ENCODE assay signal across 9 cellular contexts in the genomic region with DNA sequence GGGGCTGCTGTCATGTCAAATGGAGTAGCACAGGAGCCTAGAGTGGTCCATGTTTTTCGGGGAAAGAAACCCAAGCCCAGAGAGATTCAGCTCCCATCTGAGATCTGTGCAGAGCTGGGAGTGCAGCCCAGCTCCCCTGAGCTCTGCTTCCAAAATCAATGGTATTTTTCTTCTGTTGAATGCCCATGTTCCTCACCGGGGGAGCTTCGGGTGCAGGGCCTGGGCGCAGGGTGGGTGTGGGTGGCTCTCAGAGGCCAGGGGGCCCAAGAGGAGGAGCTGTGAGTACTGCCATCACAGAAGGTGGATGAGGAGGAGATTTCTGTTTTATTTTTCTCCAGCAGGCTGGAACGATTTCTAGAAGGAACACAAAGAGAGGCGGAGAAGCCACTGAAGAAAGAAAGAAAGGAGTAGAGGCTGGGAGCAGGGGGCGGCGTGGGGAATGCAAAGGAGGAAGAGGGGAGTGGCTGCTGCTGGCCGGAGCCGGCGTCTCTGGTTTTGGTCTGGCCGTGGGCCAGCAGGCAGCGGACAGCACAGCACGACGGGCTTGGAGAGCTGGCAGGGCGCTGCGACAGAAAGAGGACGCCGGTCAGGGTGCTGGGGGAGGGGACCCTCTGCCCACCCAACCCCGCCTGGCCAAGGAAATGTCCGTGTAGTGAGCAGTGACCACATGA.
DNase-seq lines count a peak whose midpoint lies in the region; ATAC-seq, FAIRE-seq and TF ChIP-seq lines count a peak whose summit lies in the region.
"Had no signal": no experiment of that assay in that cellular context is flagged by ENCODE, and none has a peak within 500 bp of the region (broad histone marks: within the 10 kb centered on the region; RNA-seq: fewer than 3 reads in every experiment).

No MANE protein-coding gene starts in this region.

- H3K27ac ChIP-seq in spleen: peak overlapping the region in 5 of 8 donors; percentile 9 to 43 (median 30)

- H3K36me3 Mint-ChIP-seq in immature natural killer cell: peaks cover 0 to 7% (median 0%) of the 10 kb centered on the region in 3 donors

- no peak overlapping the region for H3K27ac Mint-ChIP-seq in immature natural killer cell

- in situ Hi-C loops in astrocyte of the cerebellum (cut with HindIII; ENCODE audit: low sequenced_read_pairs): no loop called here

- FAIRE-seq in GM12891 (lab: Jason Lieb, UNC): no peak
- FAIRE-seq: keratinocyte had no signal

- TF ChIP-seq CTCF in astrocyte of the cerebellum (IDR thresholded peaks at IDR 0.05; ENCODE audit: low read depth, low read length, missing control alignments) (no peak), spleen (IDR thresholded peaks at IDR 0.05 in 8 of 11, conservative IDR thresholded peaks at IDR 0.05 in 3 of 11) (no peak)

- ATAC-seq in HG03095 (IDR thresholded peaks at IDR 0.05; ENCODE audit: unreplicated experiment): no peak

- DNase-seq in HCEC 1CT: peak; percentile 27
- no peak for DNase-seq in astrocyte of the cerebellum (ENCODE audit: low read depth)
- peak; percentile 36 for DNase-seq in inferior parietal cortex (ENCODE audit: extremely low spot score)
- DNase-seq in spleen: no peak
- DNase-seq in iPS-NIHi7 (ENCODE audit: extremely low spot score): no peak
- no peak for DNase-seq in immature natural killer cell
- no peak for DNase-seq in GM12891 (ENCODE audit: insufficient read length, low spot score)

- H3K4me3 ChIP-seq in astrocyte of the cerebellum (ENCODE audit: low read depth, low read length) (peak overlapping the region; percentile 19), spleen (peak overlapping the region in 2 of 8 donors; percentile 4 to 38)

- H3K4me1 ChIP-seq in spleen: peaks cover 8 to 24% (median 14%) of the 10 kb centered on the region in 6 donors

- H3K27me3 Mint-ChIP-seq in immature natural killer cell (ENCODE audit: low read depth in 3 of 3): peaks cover 2 to 6% (median 5%) of the 10 kb centered on the region in 3 donors

- 14 to 42% (median 21%) methylated on average over 21 of the region's 21 CpGs for WGBS in spleen, 5 donors

- H3K36me3 ChIP-seq in spleen: no peaks in the 10 kb centered on the region

- H3K4me3 Mint-ChIP-seq in immature natural killer cell: peak overlapping the region in 1 of 5 donors; percentile 13

- peaks cover 0 to 14% (median 0%) of the 10 kb centered on the region in 7 donors for H3K27me3 ChIP-seq in spleen (replicated peaks in 1 of 7)

- H3K4me1 Mint-ChIP-seq in immature natural killer cell: peaks cover 0 to 6% of the 10 kb centered on the region in 2 donors

- H3K9me3 ChIP-seq in spleen: peaks cover 0 to 3% (median 0%) of the 10 kb centered on the region in 8 donors

- intact Hi-C loops in spleen (cut with DNase I; ENCODE audit: low total_unique reads): no loop called here

- peaks cover 0 to 3% (median 0%) of the 10 kb centered on the region in 6 donors for H3K9me3 Mint-ChIP-seq in immature natural killer cell

- no peak for TF ChIP-seq POLR2A in spleen (IDR thresholded peaks at IDR 0.05)
- TF ChIP-seq POLR2A in GM12891 (IDR thresholded peaks at IDR 0.05; ENCODE audit: low read depth, low read length): no peak

TF ChIP-seq in GM12891, 5 proteins besides CTCF, POLR2A, EP300 and RAD21:
- TF ChIP-seq PAX5 (IDR thresholded peaks at IDR 0.05; ENCODE audit: insufficient read depth, low read length, severe bottlenecking): no peak
- no peak for TF ChIP-seq TAF1 (IDR thresholded peaks at IDR 0.05; ENCODE audit: low read depth, low read length)
- TF ChIP-seq POU2F2 (IDR thresholded peaks at IDR 0.05; ENCODE audit: low read depth, low read length): no peak
- no peak for TF ChIP-seq SPI1 (IDR thresholded peaks at IDR 0.05; ENCODE audit: low read depth, low read length)
- no peak for TF ChIP-seq POLR2AphosphoS5 (IDR thresholded peaks at IDR 0.05; ENCODE audit: low read depth, low read length)

Comparison
In these comparisons a context has a peak if more than half of its experiments do, and no peak if none do; other contexts are left out.
1. DNase-seq: peak in HCEC 1CT (single experiment) and inferior parietal cortex (single experiment); none in astrocyte of the cerebellum (single experiment), spleen (single experiment), iPS-NIHi7 (single experiment), immature natural killer cell (0 of 3) and GM12891 (single experiment).